Comparison of ENCODE assay signal across 1 cellular context in genomic region chr5:181258576-181258975, GRCh38.
TF ChIP-seq lines count a peak whose summit lies in the region.

No MANE protein-coding gene starts in this region.

TF ChIP-seq in H1, 55 proteins besides CTCF, POLR2A, EP300 and RAD21:
- TF ChIP-seq, protein P1, sequence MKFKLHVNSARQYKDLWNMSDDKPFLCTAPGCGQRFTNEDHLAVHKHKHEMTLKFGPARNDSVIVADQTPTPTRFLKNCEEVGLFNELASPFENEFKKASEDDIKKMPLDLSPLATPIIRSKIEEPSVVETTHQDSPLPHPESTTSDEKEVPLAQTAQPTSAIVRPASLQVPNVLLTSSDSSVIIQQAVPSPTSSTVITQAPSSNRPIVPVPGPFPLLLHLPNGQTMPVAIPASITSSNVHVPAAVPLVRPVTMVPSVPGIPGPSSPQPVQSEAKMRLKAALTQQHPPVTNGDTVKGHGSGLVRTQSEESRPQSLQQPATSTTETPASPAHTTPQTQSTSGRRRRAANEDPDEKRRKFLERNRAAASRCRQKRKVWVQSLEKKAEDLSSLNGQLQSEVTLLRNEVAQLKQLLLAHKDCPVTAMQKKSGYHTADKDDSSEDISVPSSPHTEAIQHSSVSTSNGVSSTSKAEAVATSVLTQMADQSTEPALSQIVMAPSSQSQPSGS (IDR thresholded peaks at IDR 0.05; ENCODE audit: low read length): no peak
- TF ChIP-seq GABPA (IDR thresholded peaks at IDR 0.05; ENCODE audit: borderline replicate concordance, insufficient read depth, low read length) (no peak), RFX5 (IDR thresholded peaks at IDR 0.05; ENCODE audit: borderline replicate concordance, low read depth, low read length) (no peak), YY1 (IDR thresholded peaks at IDR 0.05; ENCODE audit: low read depth, low read length) (no peak), HDAC6 (IDR thresholded peaks at IDR 0.05; ENCODE audit: low read depth, low read length) (no peak), JUND (IDR thresholded peaks at IDR 0.05; ENCODE audit: low read length) (no peak), E2F6 (IDR thresholded peaks at IDR 0.05) (no peak), EGR1 (IDR thresholded peaks at IDR 0.05; ENCODE audit: borderline replicate concordance, low read depth, low read length) (no peak), EZH2 (IDR thresholded peaks at IDR 0.05; ENCODE audit: low read depth, low read length, severe bottlenecking) (no peak), HDAC2 (IDR thresholded peaks at IDR 0.05; ENCODE audit: borderline replicate concordance in 1 of 2, low read depth in 2 of 2, low read length in 2 of 2) (no peak), BACH1 (IDR thresholded peaks at IDR 0.05; ENCODE audit: low read length) (no peak), SP2 (IDR thresholded peaks at IDR 0.05; ENCODE audit: low read length) (no peak), RBBP5 (IDR thresholded peaks at IDR 0.05; ENCODE audit: borderline replicate concordance, low read depth, low read length) (no peak), FOSL1 (IDR thresholded peaks at IDR 0.05; ENCODE audit: insufficient read depth, low read depth, low read length) (no peak), MAFK (IDR thresholded peaks at IDR 0.05; ENCODE audit: low read depth, low read length) (no peak)
TF ChIP-seq in H1: peak in this region for 0.
